Comparison of ENCODE assay signal across 1 cellular context in genomic region chr2:85890522-85891176, GRCh38.
TF ChIP-seq lines count a peak whose summit lies in the region.

No MANE protein-coding gene starts in this region.

TF ChIP-seq in K562, 482 proteins besides CTCF, POLR2A, EP300 and RAD21 (continued from another document and continues in another):
- no peak for TF ChIP-seq CEBPZ (IDR thresholded peaks at IDR 0.05; ENCODE audit: borderline replicate concordance, low read depth, low read length)
- TF ChIP-seq ATF6 (CRISPR knock-in tag; IDR thresholded peaks at IDR 0.05): no peak
- TF ChIP-seq BRF1 (IDR thresholded peaks at IDR 0.05; ENCODE audit: borderline replicate concordance, extremely low read depth, insufficient read length): no peak
- TF ChIP-seq TRIM25 (IDR thresholded peaks at IDR 0.05; ENCODE audit: borderline replicate concordance): no peak
- no peak for TF ChIP-seq ZC3H8 (IDR thresholded peaks at IDR 0.05)
- TF ChIP-seq NCOA1 (IDR thresholded peaks at IDR 0.05; ENCODE audit: low read depth): no peak
- TF ChIP-seq ZNF655 (CRISPR knock-in tag; IDR thresholded peaks at IDR 0.05): no peak
- TF ChIP-seq FOS (IDR thresholded peaks at IDR 0.05; ENCODE audit: extremely low read depth, insufficient read length): no peak
- no peak for TF ChIP-seq EZH2 (IDR thresholded peaks at IDR 0.05; ENCODE audit: borderline replicate concordance, low read depth, low read length)
- TF ChIP-seq SMARCC2 (IDR thresholded peaks at IDR 0.05; ENCODE audit: low read depth): no peak
- no peak for TF ChIP-seq ZNF696 (CRISPR knock-in tag; conservative IDR thresholded peaks at IDR 0.05)
- TF ChIP-seq FOXK1 (CRISPR knock-in tag; IDR thresholded peaks at IDR 0.05; ENCODE audit: borderline replicate concordance): no peak
- no peak for TF ChIP-seq ZNF124 (CRISPR knock-in tag; IDR thresholded peaks at IDR 0.05)
- TF ChIP-seq CGGBP1 (CRISPR knock-in tag; IDR thresholded peaks at IDR 0.05): no peak
- TF ChIP-seq E2F8 (IDR thresholded peaks at IDR 0.05; ENCODE audit: low read depth, partially characterized antibody): no peak
- TF ChIP-seq SNRNP70 (optimal IDR thresholded peaks at IDR 0.05; ENCODE audit: low read depth, low read length): no peak
- no peak for TF ChIP-seq ZNF431 (CRISPR knock-in tag; IDR thresholded peaks at IDR 0.05)
- TF ChIP-seq ZNF384 (IDR thresholded peaks at IDR 0.05; ENCODE audit: low read depth, low read length): peak; percentile 73
- TF ChIP-seq MEIS2 (IDR thresholded peaks at IDR 0.05; ENCODE audit: partially characterized antibody): peak; percentile 21
- TF ChIP-seq RREB1 (CRISPR knock-in tag; IDR thresholded peaks at IDR 0.05): peak; percentile 71; the same call in 1 of the 2 replicates
- no peak for TF ChIP-seq E2F4 (CRISPR knock-in tag; IDR thresholded peaks at IDR 0.05; ENCODE audit: low read depth)
- no peak for TF ChIP-seq TAF1 (IDR thresholded peaks at IDR 0.05; ENCODE audit: control insufficient read depth, extremely low read depth, insufficient read depth, low read length, severe bottlenecking)
- TF ChIP-seq ZNF780A (CRISPR knock-in tag; IDR thresholded peaks at IDR 0.05): no peak
- no peak for TF ChIP-seq MEF2A (IDR thresholded peaks at IDR 0.05; ENCODE audit: control insufficient read depth, low read depth, low read length)
- TF ChIP-seq ZNF239 (CRISPR knock-in tag; IDR thresholded peaks at IDR 0.05): peak; percentile 75
- TF ChIP-seq CEBPG (CRISPR knock-in tag; IDR thresholded peaks at IDR 0.05): no peak
- TF ChIP-seq CEBPG (tag; conservative IDR thresholded peaks at IDR 0.05 in 1 of 2, IDR thresholded peaks at IDR 0.05 in 1 of 2): 0 out of 4 replicates have a peak, but pooled peaks of 1 of the 2 experiments have one; percentile 23
- TF ChIP-seq ZNF408 (CRISPR knock-in tag; IDR thresholded peaks at IDR 0.05; ENCODE audit: low read depth): no peak
- TF ChIP-seq ZNF830 (CRISPR knock-in tag; IDR thresholded peaks at IDR 0.05): no peak
- no peak for TF ChIP-seq ZFP30 (CRISPR knock-in tag; IDR thresholded peaks at IDR 0.05; ENCODE audit: borderline replicate concordance)
- peak in 2 of 3 experiments; percentile 23 to 67 for TF ChIP-seq YY1 (IDR thresholded peaks at IDR 0.05; ENCODE audit: borderline replicate concordance in 1 of 3, control insufficient read depth in 1 of 3, extremely low read depth in 1 of 3, insufficient read depth in 3 of 3, insufficient read length in 1 of 3, insufficient replicate concordance in 2 of 3, low read depth in 1 of 3, low read length in 2 of 3)
- TF ChIP-seq TFE3 (CRISPR knock-in tag; IDR thresholded peaks at IDR 0.05): 0 out of 2 replicates have a peak, but pooled peaks have one; percentile 14
- TF ChIP-seq PHB2 (IDR thresholded peaks at IDR 0.05; ENCODE audit: low read depth): no peak
- TF ChIP-seq SUPT5H (IDR thresholded peaks at IDR 0.05): no peak
- 0 out of 2 replicates have a peak, but pooled peaks have one; percentile 16 for TF ChIP-seq OTX1 (CRISPR knock-in tag; IDR thresholded peaks at IDR 0.05)
